In the genomic region with DNA sequence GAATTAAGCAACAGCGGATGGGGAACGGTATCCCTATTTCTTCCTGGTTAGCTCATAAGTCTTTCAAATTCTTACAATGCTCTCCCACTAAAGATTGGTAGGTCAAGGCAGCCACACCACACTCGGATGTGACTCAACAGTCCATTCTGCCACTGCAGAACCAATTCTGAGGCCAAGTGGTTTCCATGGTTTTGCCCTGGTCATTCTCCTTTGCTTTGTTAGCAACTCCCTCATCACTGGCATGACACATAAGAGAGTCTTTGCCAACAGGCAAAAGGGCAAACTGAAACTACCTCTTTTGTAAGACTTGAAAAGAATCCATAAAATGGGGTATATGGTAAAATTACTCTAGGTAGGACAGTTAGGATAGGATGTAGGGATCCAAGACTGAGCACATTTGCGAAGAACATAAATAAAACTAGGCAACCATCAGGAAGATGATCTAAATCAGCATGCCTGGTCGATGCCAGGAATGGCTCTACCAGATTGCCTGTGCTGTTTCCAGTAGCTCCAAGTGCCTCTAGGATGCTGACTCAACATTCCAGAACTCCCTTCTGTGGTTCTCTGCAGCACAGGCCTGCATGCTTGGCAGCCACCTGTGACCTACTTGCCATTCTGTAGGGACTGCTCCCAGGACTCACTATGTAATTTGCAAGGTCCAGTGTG, we compare ENCODE assay signal across 14 cellular contexts.
DNase-seq lines count a peak whose midpoint lies in the region; ATAC-seq and TF ChIP-seq lines count a peak whose summit lies in the region.
"Had no signal": no experiment of that assay in that cellular context is flagged by ENCODE, and none has a peak within 500 bp of the region (broad histone marks: within the 10 kb centered on the region; RNA-seq: fewer than 3 reads in every experiment).

No MANE protein-coding gene starts in this region.

- intact Hi-C loops in right cardiac atrium (cut with DNase I) (no loop called here), cardiac septum (cut with DNase I) (loop anchor here (10.0 kb wide), 1 partner anchor 213 kb away; no protein-coding TSS in a partner anchor)

- no peak for TF ChIP-seq CTCF in brain (conservative IDR thresholded peaks at IDR 0.05)
- no peak for TF ChIP-seq CTCF in type B pancreatic cell (conservative IDR thresholded peaks at IDR 0.05)

- DNase-seq in right cardiac atrium (no peak), cardiac septum (ENCODE audit: low spot score) (no peak), left lobe of liver (ENCODE audit: low spot score) (peak; percentile 80), type B pancreatic cell (ENCODE audit: extremely low spot score, unreplicated experiment) (no peak), SJCRH30 (no peak), NCI-H1694 (lab: John Stamatoyannopoulos, UW) (no peak)
- DNase-seq: AML-193, GDM1, immature natural killer cell, NCI-H69, SW 1271 had no signal

- H3K9me3 ChIP-seq in right cardiac atrium (ENCODE audit: control insufficient read depth, low read length) (no peaks in the 10 kb centered on the region), SJCRH30 (replicated peaks) (no peaks in the 10 kb centered on the region)

- 92% methylated on average over 5 of the region's 5 CpGs for WGBS in right cardiac atrium

- H3K4me3 ChIP-seq in right cardiac atrium (ENCODE audit: low read length) = no peak overlapping the region
- H3K4me3 ChIP-seq in SJCRH30 = no peak overlapping the region
- H3K4me3 ChIP-seq: GM23338 had no signal

- H3K27ac ChIP-seq in right cardiac atrium (ENCODE audit: low read length) (no peak overlapping the region), SJCRH30 (no peak overlapping the region)

- H3K36me3 Mint-ChIP-seq in brain (peaks cover 48% of the 10 kb centered on the region), type B pancreatic cell (peaks cover 31% of the 10 kb centered on the region)

- H3K4me1 Mint-ChIP-seq in brain = peaks cover 15% of the 10 kb centered on the region
- peaks cover 10% of the 10 kb centered on the region for H3K4me1 Mint-ChIP-seq in type B pancreatic cell (ENCODE audit: unreplicated experiment)
- H3K4me1 Mint-ChIP-seq: immature natural killer cell had no signal

- H3K9me3 Mint-ChIP-seq in brain (peaks cover 16 to 26% (median 23%) of the 10 kb centered on the region in 5 experiments), type B pancreatic cell (peaks cover 5% of the 10 kb centered on the region)

- ATAC-seq in right cardiac atrium (peak; percentile 24 to 45), left lobe of liver (peak; percentile 89), HG03342 (IDR thresholded peaks at IDR 0.05; ENCODE audit: unreplicated experiment) (no peak)

- H3K27me3 Mint-ChIP-seq in brain (peaks cover 3% of the 10 kb centered on the region), type B pancreatic cell (no peaks in the 10 kb centered on the region)

- H3K4me3 Mint-ChIP-seq in brain (no peak overlapping the region), type B pancreatic cell (no peak overlapping the region)
- H3K4me3 Mint-ChIP-seq: GM23338, immature natural killer cell had no signal

- H3K27me3 ChIP-seq in right cardiac atrium (ENCODE audit: control insufficient read depth, insufficient read depth) (no peaks in the 10 kb centered on the region), SJCRH30 (no peaks in the 10 kb centered on the region)

- peaks cover 15% of the 10 kb centered on the region for H3K36me3 ChIP-seq in SJCRH30

- H3K4me1 ChIP-seq in right cardiac atrium (ENCODE audit: control insufficient read depth, insufficient read depth, low read length) (peaks cover 4% of the 10 kb centered on the region), SJCRH30 (no peaks in the 10 kb centered on the region)

- H3K27ac Mint-ChIP-seq in brain (peak overlapping the region in 3 of 5 experiments; percentile 86 to 90 (median 90)), type B pancreatic cell (no peak overlapping the region)
- H3K27ac Mint-ChIP-seq: GM23338, immature natural killer cell had no signal
